Comparison of ENCODE assay signal across 24 cellular contexts in the genomic region with DNA sequence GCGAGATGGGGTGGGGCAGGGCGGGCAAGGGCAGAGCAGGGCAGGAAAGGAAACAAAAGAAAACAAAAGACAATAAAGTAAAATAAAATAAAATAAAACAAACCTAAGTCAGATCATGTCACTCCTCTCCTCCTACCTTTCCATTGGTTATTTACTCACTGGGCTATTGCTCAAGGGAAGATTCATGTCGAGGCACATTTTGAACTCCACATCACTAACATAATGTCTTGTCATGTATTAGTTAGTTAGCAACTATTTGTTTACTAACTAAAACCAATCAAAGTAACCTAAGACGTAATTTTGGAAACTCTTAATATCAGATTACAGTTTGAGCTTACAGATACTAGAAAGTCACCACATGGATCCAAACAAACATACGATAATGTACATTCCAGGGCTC. TPM values are rescaled to one million over a fixed set of nuclear protein-coding genes. Genes with fewer than 3 reads are reported as not detected.
DNase-seq lines count a peak whose midpoint lies in the region; ATAC-seq and TF ChIP-seq lines count a peak whose summit lies in the region.
"Had no signal": no experiment of that assay in that cellular context is flagged by ENCODE, and none has a peak within 500 bp of the region (broad histone marks: within the 10 kb centered on the region; RNA-seq: fewer than 3 reads in every experiment).

No MANE protein-coding gene starts in this region.

- H3K36me3 Mint-ChIP-seq in activated naive CD8-positive, alpha-beta T cell, result no peaks in the 10 kb centered on the region
- no peaks in the 10 kb centered on the region for H3K36me3 Mint-ChIP-seq in activated naive CD8-positive, alpha-beta T cell treated with anti-CD3 and anti-CD28 coated beads for 36 hours

- in situ Hi-C loops in transverse colon (cut with MboI; ENCODE audit: low pct_ligation_motif_present in 1 of 4, low pct_unique_long_range_greater_than_20kb in 1 of 4, low sequenced_read_pairs in 3 of 4), result no loop called here

- H3K4me3 ChIP-seq in RWPE2 (ENCODE audit: severe bottlenecking) (no peak overlapping the region), hepatocyte (no peak overlapping the region), transverse colon (no peak overlapping the region)
- H3K4me3 ChIP-seq: mucosa of descending colon, prostate gland, testis had no signal

- no peaks in the 10 kb centered on the region for H3K9me2 ChIP-seq in hepatocyte (replicated peaks; ENCODE audit: insufficient read depth)

- H4K20me1 ChIP-seq in hepatocyte (ENCODE audit: insufficient read depth, poor library complexity, severe bottlenecking), result peaks cover 21% of the 10 kb centered on the region

- H3K4me3 Mint-ChIP-seq in activated naive CD8-positive, alpha-beta T cell, result peak overlapping the region; percentile 33
- no peak overlapping the region for H3K4me3 Mint-ChIP-seq in activated naive CD8-positive, alpha-beta T cell treated with anti-CD3 and anti-CD28 coated beads for 36 hours
- H3K4me3 Mint-ChIP-seq: activated CD8-positive, alpha-beta T cell treated with anti-CD3 and anti-CD28 coated beads, Interleukin-2, amount 10 ng/mL, durations not matched to agents 7 days and 5 days; activated naive CD4-positive, alpha-beta T cell treated with anti-CD3 and anti-CD28 coated beads for 36 hours; stimulated activated effector memory CD8-positive, alpha-beta T cell treated with anti-CD3 and anti-CD28 coated beads, Interleukin-12 subunit alpha, Interleukin-12 subunit beta, amount 100 ng/mL, for 72 hours had no signal

- TF ChIP-seq POLR2A in transverse colon (IDR thresholded peaks at IDR 0.05), result no peak

- TF ChIP-seq CTCF in RWPE2 (IDR thresholded peaks at IDR 0.05; ENCODE audit: poor library complexity, severe bottlenecking) (no peak), hepatocyte (IDR thresholded peaks at IDR 0.05; ENCODE audit: poor library complexity) (no peak), transverse colon (IDR thresholded peaks at IDR 0.05) (no peak)

- no peak for DNase-seq in activated naive CD8-positive, alpha-beta T cell treated with anti-CD3 and anti-CD28 coated beads for 36 hours
- DNase-seq in RWPE2 (ENCODE audit: low spot score) (no peak), hepatocyte (ENCODE audit: low spot score) (no peak), transverse colon (no peak), AG20443 (ENCODE audit: low spot score) (no peak), epidermal melanocyte (ENCODE audit: insufficient read length, low spot score) (no peak)
- DNase-seq in activated naive CD4-positive, alpha-beta T cell (lab: John Stamatoyannopoulos, UW), result no peak
- DNase-seq: activated CD8-positive, alpha-beta T cell treated with anti-CD3 and anti-CD28 coated beads, Interleukin-2, amount 10 ng/mL, durations not matched to agents 7 days and 5 days; activated naive CD4-positive, alpha-beta T cell treated with anti-CD3 and anti-CD28 coated beads for 36 hours; anterior cingulate cortex; dermis blood vessel endothelial cell; foreskin fibroblast; hippocampal formation; mucosa of descending colon; NCI-H1436; RPMI8226; stimulated activated CD4-positive, alpha-beta T cell treated with anti-CD3 and anti-CD28 coated beads, Interleukin-1b, Interleukin-23, amount 100 ng/mL, for 48 hours; SW 1271; testis had no signal

- ATAC-seq in RWPE2 (ENCODE audit: low read depth), result peak; percentile 37; the same call in 1 of the 3 replicates
- ATAC-seq: activated CD8-positive, alpha-beta T cell treated with anti-CD3 and anti-CD28 coated beads, Interleukin-2, amount 10 ng/mL, durations not matched to agents 7 days and 5 days; mucosa of descending colon; stimulated activated effector memory CD8-positive, alpha-beta T cell treated with anti-CD3 and anti-CD28 coated beads, Interleukin-12 subunit alpha, Interleukin-12 subunit beta, amount 100 ng/mL, for 72 hours had no signal

- H3K27ac ChIP-seq in RWPE2 (ENCODE audit: poor library complexity, severe bottlenecking), result peak overlapping the region; percentile 63
- no peak overlapping the region for H3K27ac ChIP-seq in hepatocyte
- H3K27ac ChIP-seq in transverse colon, result no peak overlapping the region
- H3K27ac ChIP-seq: neutrophil, prostate gland, testis had no signal

- H3K27me3 Mint-ChIP-seq in activated naive CD8-positive, alpha-beta T cell, result no peaks in the 10 kb centered on the region
- no peaks in the 10 kb centered on the region for H3K27me3 Mint-ChIP-seq in activated naive CD8-positive, alpha-beta T cell treated with anti-CD3 and anti-CD28 coated beads for 36 hours

- no peak overlapping the region for H3K27ac Mint-ChIP-seq in activated naive CD8-positive, alpha-beta T cell
- no peak overlapping the region for H3K27ac Mint-ChIP-seq in activated naive CD8-positive, alpha-beta T cell treated with anti-CD3 and anti-CD28 coated beads for 36 hours
- H3K27ac Mint-ChIP-seq: activated CD8-positive, alpha-beta T cell treated with anti-CD3 and anti-CD28 coated beads, Interleukin-2, amount 10 ng/mL, durations not matched to agents 7 days and 5 days; activated naive CD4-positive, alpha-beta T cell treated with anti-CD3 and anti-CD28 coated beads for 36 hours; B cell; stimulated activated effector memory CD8-positive, alpha-beta T cell treated with anti-CD3 and anti-CD28 coated beads, Interleukin-12 subunit alpha, Interleukin-12 subunit beta, amount 100 ng/mL, for 72 hours had no signal

- no peaks in the 10 kb centered on the region for H3K9me3 ChIP-seq in RWPE2 (ENCODE audit: severe bottlenecking)
- no peaks in the 10 kb centered on the region for H3K9me3 ChIP-seq in hepatocyte (ENCODE audit: low read depth)
- no peaks in the 10 kb centered on the region for H3K9me3 ChIP-seq in transverse colon
- H3K9me3 ChIP-seq: mucosa of descending colon, neutrophil, prostate gland, testis had no signal

- H3K4me1 Mint-ChIP-seq in activated naive CD8-positive, alpha-beta T cell (ENCODE audit: low read depth), result peaks cover 61% of the 10 kb centered on the region
- peaks cover 32% of the 10 kb centered on the region for H3K4me1 Mint-ChIP-seq in activated naive CD8-positive, alpha-beta T cell treated with anti-CD3 and anti-CD28 coated beads for 36 hours

- intact Hi-C loops in transverse colon (cut with DNase I; ENCODE audit: low total_unique reads), result no loop called here

- H3K4me1 ChIP-seq in RWPE2 (ENCODE audit: insufficient read depth, poor library complexity, severe bottlenecking), result peaks cover 25% of the 10 kb centered on the region
- H3K4me1 ChIP-seq in hepatocyte (ENCODE audit: insufficient read depth), result peaks cover 14% of the 10 kb centered on the region
- H3K4me1 ChIP-seq in transverse colon, result peaks cover 8 to 40% (median 15%) of the 10 kb centered on the region in 4 donors

- H3K36me3 ChIP-seq in RWPE2 (ENCODE audit: low read depth) (no peaks in the 10 kb centered on the region; the same call in 1 of the 2 replicates), hepatocyte (replicated peaks; ENCODE audit: insufficient read depth, low read depth) (no peaks in the 10 kb centered on the region), transverse colon (no peaks in the 10 kb centered on the region)
- H3K36me3 ChIP-seq: neutrophil, prostate gland had no signal

- no peak overlapping the region for H2AFZ ChIP-seq in hepatocyte

- H3K27me3 ChIP-seq in RWPE2 (ENCODE audit: insufficient read depth, poor library complexity, severe bottlenecking) (no peaks in the 10 kb centered on the region), hepatocyte (no peaks in the 10 kb centered on the region), transverse colon (no peaks in the 10 kb centered on the region)
- H3K27me3 ChIP-seq: neutrophil, testis had no signal

- WGBS in hepatocyte (ENCODE audit: low lambda C conversion rate, missing lambda C conversion rate), result 92% methylated on average over 5 of the region's 5 CpGs
- WGBS in transverse colon (ENCODE audit: low coverage in 1 of 2), 2 donors, result 72 to 84% methylated on average over 2 to 5 of the region's 5 CpGs

- peaks cover 69% of the 10 kb centered on the region for H3K79me2 ChIP-seq in hepatocyte

- H3K9me3 Mint-ChIP-seq in activated naive CD8-positive, alpha-beta T cell (ENCODE audit: low read depth), result no peaks in the 10 kb centered on the region
- no peaks in the 10 kb centered on the region for H3K9me3 Mint-ChIP-seq in activated naive CD8-positive, alpha-beta T cell treated with anti-CD3 and anti-CD28 coated beads for 36 hours
- H3K9me3 Mint-ChIP-seq: activated naive CD4-positive, alpha-beta T cell treated with anti-CD3 and anti-CD28 coated beads for 36 hours; stimulated activated effector memory CD8-positive, alpha-beta T cell treated with anti-CD3 and anti-CD28 coated beads, Interleukin-12 subunit alpha, Interleukin-12 subunit beta, amount 100 ng/mL, for 72 hours had no signal

- peak overlapping the region; percentile 90 for H3K4me2 ChIP-seq in hepatocyte

- no peak for TF ChIP-seq EP300 in transverse colon (IDR thresholded peaks at IDR 0.05; ENCODE audit: low read depth)

RNA-seq across cellular contexts. Expression of gene C1D, which starts 2.2 kb away (rescaled TPM):
- total RNA-seq in activated naive CD8-positive, alpha-beta T cell treated with anti-CD3 and anti-CD28 coated beads for 36 hours, result 10 to 100 TPM; 34.1 to 39.6 TPM
- total RNA-seq in hepatocyte (52.1 and 55.6 TPM in 2 replicates), transverse colon (10 to 100 TPM in 3 of 4 donors, 1 to 10 TPM in 1; 2.2 to 71.8 (median 30.5) TPM)
- polyA plus RNA-seq in hepatocyte, result 29.4 and 34.7 TPM in 2 replicates
